ENCODE assay signal across 14 cellular contexts in the genomic region with DNA sequence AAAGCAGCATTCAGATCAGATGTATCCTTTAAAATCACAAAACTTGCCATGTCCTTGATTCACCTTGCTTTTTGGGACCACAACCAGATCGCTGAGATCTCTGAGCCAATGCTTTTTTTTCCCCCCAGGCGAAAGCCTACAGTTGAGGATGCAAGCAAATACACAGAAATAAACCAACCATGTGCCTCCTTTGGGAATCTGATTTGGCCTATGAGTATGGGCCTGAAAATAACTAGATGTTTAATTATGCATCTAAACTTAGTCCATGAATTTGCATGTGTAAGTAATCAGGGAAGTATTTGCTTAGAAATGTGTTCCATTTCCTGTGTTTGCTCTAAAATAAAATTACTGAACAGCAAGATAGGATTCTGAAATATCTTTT.
"Had no signal": no experiment of that assay in that cellular context is flagged by ENCODE, and none has a peak within 500 bp of the region (broad histone marks: within the 10 kb centered on the region; RNA-seq: fewer than 3 reads in every experiment).

No MANE protein-coding gene starts in this region.

- H3K4me3 ChIP-seq: body of pancreas, colonic mucosa, hepatocyte, neural progenitor cell, pancreas had no signal

- H3K4me1 ChIP-seq: body of pancreas, colonic mucosa, neural progenitor cell, pancreas had no signal

- H3K9me3 ChIP-seq: body of pancreas, colonic mucosa, pancreas had no signal

- H3K36me3 ChIP-seq: colonic mucosa, neural progenitor cell, pancreas had no signal

- H3K27ac ChIP-seq: body of pancreas, colonic mucosa, hepatocyte, neural progenitor cell, pancreas had no signal

- H3K27me3 ChIP-seq: body of pancreas, colonic mucosa, hepatocyte, neural progenitor cell, pancreas had no signal

- DNase-seq: activated CD4-positive, alpha-beta T cell treated with anti-CD3 and anti-CD28 coated beads, Interleukin-2, amount 10 ng/mL, durations not matched to agents 7 days and 5 days; activated CD4-positive, CD25-positive, alpha-beta regulatory T cell; activated CD8-positive, alpha-beta memory T cell treated with anti-CD3 and anti-CD28 coated beads for 24 hours; activated gamma-delta T cell treated with Interleukin-2 at 50 U/mL for 16 hours; amniotic stem cell; body of pancreas; caudate nucleus; colonic mucosa; effector CD4-positive, alpha-beta T cell; naive B cell; pancreas had no signal

- ATAC-seq: body of pancreas, left lobe of liver, pancreas had no signal
